ENCODE assay signal across 4 cellular contexts in genomic region chr19:43547926-43548325, GRCh38. TPM values are rescaled to one million over a fixed set of nuclear protein-coding genes. Genes with fewer than 3 reads are reported as not detected.
"Had no signal": no experiment of that assay in that cellular context is flagged by ENCODE, and none has a peak within 500 bp of the region (broad histone marks: within the 10 kb centered on the region; RNA-seq: fewer than 3 reads in every experiment).

No MANE protein-coding gene starts in this region.

RNA-seq across cellular contexts. Expression of gene ZNF575, which starts 14.9 kb away (rescaled TPM):
- total RNA-seq: LHCN-M2, M059J had no signal

RNA-seq across cellular contexts. Expression of gene PINLYP, which starts 27.7 kb away (rescaled TPM):
- total RNA-seq: MCF 10A, NCI-H460 had no signal
